11 cellular contexts compared by ENCODE assay signal in the genomic region with DNA sequence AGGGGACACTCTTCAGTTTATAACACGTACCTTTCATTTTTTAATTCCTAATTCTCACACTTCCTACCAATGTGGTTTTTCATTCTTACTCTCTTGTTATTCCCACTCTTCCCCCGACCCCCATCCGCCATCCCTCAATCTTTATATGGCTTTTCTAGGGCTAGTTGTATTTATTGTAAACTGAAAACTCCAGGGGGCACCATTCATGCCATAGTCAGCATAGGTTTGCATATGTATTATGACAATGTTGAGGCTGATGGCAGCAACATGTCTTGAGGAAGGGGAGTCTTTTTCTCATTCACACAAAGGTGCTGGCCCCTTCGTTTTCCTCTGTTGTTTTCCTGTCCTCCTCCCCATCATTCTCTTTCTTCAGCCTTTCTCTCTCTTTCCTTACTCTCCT. TPM values are rescaled to one million over a fixed set of nuclear protein-coding genes. Genes with fewer than 3 reads are reported as not detected.
A peak's percentile ranks its signal among the peaks of the same experiment; 100 is the strongest.
DNase-seq lines count a peak whose midpoint lies in the region; ATAC-seq, FAIRE-seq and TF ChIP-seq lines count a peak whose summit lies in the region.
"Had no signal": no experiment of that assay in that cellular context is flagged by ENCODE, and none has a peak within 500 bp of the region (broad histone marks: within the 10 kb centered on the region; RNA-seq: fewer than 3 reads in every experiment).

No MANE protein-coding gene starts in this region.

- intact Hi-C loops in posterior vena cava (cut with DNase I), result loop anchor here (5.0 to 10.0 kb wide), 4 partner anchors 154 to 452 kb away; a partner anchor contains a TSS

- 81 to 82% (median 81%) methylated on average over 4 of the region's 4 CpGs for WGBS in small intestine, 3 donors

- no peak overlapping the region for H3K4me3 Mint-ChIP-seq in activated naive CD4-positive, alpha-beta T cell treated with anti-CD3 and anti-CD28 coated beads, Interleukin-2, amount 10 ng/mL, durations not matched to agents 7 days and 5 days
- no peak overlapping the region for H3K4me3 Mint-ChIP-seq in stimulated activated naive CD8-positive, alpha-beta T cell treated with anti-CD3 and anti-CD28 coated beads, Interleukin-15, amount 100 ng/mL, for 72 hours

- H3K27me3 Mint-ChIP-seq in activated naive CD4-positive, alpha-beta T cell treated with anti-CD3 and anti-CD28 coated beads, Interleukin-2, amount 10 ng/mL, durations not matched to agents 7 days and 5 days, result no peaks in the 10 kb centered on the region
- no peaks in the 10 kb centered on the region for H3K27me3 Mint-ChIP-seq in stimulated activated naive CD8-positive, alpha-beta T cell treated with anti-CD3 and anti-CD28 coated beads, Interleukin-15, amount 100 ng/mL, for 72 hours

- H3K4me1 ChIP-seq in small intestine (ENCODE audit: control insufficient read depth in 2 of 2, insufficient read depth in 1 of 2, low read depth in 1 of 2, low read length in 1 of 2), result no peaks in the 10 kb centered on the region
- H3K4me1 ChIP-seq: pancreas had no signal

- peak; percentile 31 for DNase-seq in activated naive CD4-positive, alpha-beta T cell treated with anti-CD3 and anti-CD28 coated beads, Interleukin-2, amount 10 ng/mL, durations not matched to agents 7 days and 5 days
- no peak for DNase-seq in activated naive CD4-positive, alpha-beta T cell treated with anti-CD3 and anti-CD28 coated beads, Interleukin-2, amount 50 U/mL, for 72 hours (ENCODE audit: low spot score in 2 of 2)
- peak; percentile 35 for DNase-seq in LHCN-M2 (ENCODE audit: low read depth)
- DNase-seq in astrocyte of the cerebellum (ENCODE audit: low read depth), result peak; percentile 15
- peak; percentile 8 for DNase-seq in small intestine
- no peak for DNase-seq in stimulated activated naive CD8-positive, alpha-beta T cell treated with anti-CD3 and anti-CD28 coated beads, Interleukin-15, amount 100 ng/mL, for 72 hours
- DNase-seq in posterior vena cava (ENCODE audit: low spot score), result no peak
- DNase-seq: activated gamma-delta T cell treated with Interleukin-2 at 50 U/mL for 16 hours, pancreas had no signal

- TF ChIP-seq CTCF in astrocyte of the cerebellum (IDR thresholded peaks at IDR 0.05; ENCODE audit: low read depth, low read length, missing control alignments), result peak; percentile 12

- H3K9me3 Mint-ChIP-seq in activated naive CD4-positive, alpha-beta T cell treated with anti-CD3 and anti-CD28 coated beads, Interleukin-2, amount 10 ng/mL, durations not matched to agents 7 days and 5 days, result no peaks in the 10 kb centered on the region
- H3K9me3 Mint-ChIP-seq in activated naive CD4-positive, alpha-beta T cell treated with anti-CD3 and anti-CD28 coated beads, Interleukin-2, amount 50 U/mL, for 72 hours, result peaks cover 0 to 7% of the 10 kb centered on the region in 2 donors
- no peaks in the 10 kb centered on the region for H3K9me3 Mint-ChIP-seq in stimulated activated naive CD8-positive, alpha-beta T cell treated with anti-CD3 and anti-CD28 coated beads, Interleukin-15, amount 100 ng/mL, for 72 hours

- in situ Hi-C loops in astrocyte of the cerebellum (cut with HindIII; ENCODE audit: low sequenced_read_pairs), result loop anchor here (10.0 to 25.0 kb wide), 2 partner anchors 149 to 442 kb away; no protein-coding TSS in a partner anchor

- no peak for ATAC-seq in activated naive CD4-positive, alpha-beta T cell treated with anti-CD3 and anti-CD28 coated beads, Interleukin-2, amount 50 U/mL, for 72 hours
- no peak for ATAC-seq in stimulated activated naive CD8-positive, alpha-beta T cell treated with anti-CD3 and anti-CD28 coated beads, Interleukin-15, amount 100 ng/mL, for 72 hours
- no peak for ATAC-seq in GM19455 (IDR thresholded peaks at IDR 0.05; ENCODE audit: unreplicated experiment)
- ATAC-seq: pancreas had no signal

- no peaks in the 10 kb centered on the region for H3K36me3 Mint-ChIP-seq in activated naive CD4-positive, alpha-beta T cell treated with anti-CD3 and anti-CD28 coated beads, Interleukin-2, amount 10 ng/mL, durations not matched to agents 7 days and 5 days
- no peaks in the 10 kb centered on the region for H3K36me3 Mint-ChIP-seq in activated naive CD4-positive, alpha-beta T cell treated with anti-CD3 and anti-CD28 coated beads, Interleukin-2, amount 50 U/mL, for 72 hours

- CTCF ChIA-PET in activated naive CD4-positive, alpha-beta T cell treated with anti-CD3 and anti-CD28 coated beads, Interleukin-2, amount 10 ng/mL, durations not matched to agents 7 days and 5 days (lab: Charles Lee), result interaction anchor here (0.7 to 10.5 kb wide), 8 partner anchors 70 to 454 kb away, joined by 3 to 155 read pairs (median 7); no protein-coding TSS in a partner anchor

- no peaks in the 10 kb centered on the region for H3K9me3 ChIP-seq in small intestine (ENCODE audit: control insufficient read depth, low read depth)
- H3K9me3 ChIP-seq: pancreas had no signal

- H3K27me3 ChIP-seq in small intestine (ENCODE audit: control insufficient read depth in 2 of 2, insufficient read depth in 2 of 2, low read length in 2 of 2), result no peaks in the 10 kb centered on the region
- H3K27me3 ChIP-seq: pancreas had no signal

- H3K27ac Mint-ChIP-seq in activated naive CD4-positive, alpha-beta T cell treated with anti-CD3 and anti-CD28 coated beads, Interleukin-2, amount 10 ng/mL, durations not matched to agents 7 days and 5 days, result peak overlapping the region; percentile 0
- H3K27ac Mint-ChIP-seq in activated naive CD4-positive, alpha-beta T cell treated with anti-CD3 and anti-CD28 coated beads, Interleukin-2, amount 50 U/mL, for 72 hours, result peak overlapping the region in 1 of 2 donors; percentile 47
- H3K27ac Mint-ChIP-seq in stimulated activated naive CD8-positive, alpha-beta T cell treated with anti-CD3 and anti-CD28 coated beads, Interleukin-15, amount 100 ng/mL, for 72 hours, result no peak overlapping the region

- FAIRE-seq in small intestine (lab: Jason Lieb, UNC), result no peak
- FAIRE-seq: pancreas had no signal

- H3K4me1 Mint-ChIP-seq in activated naive CD4-positive, alpha-beta T cell treated with anti-CD3 and anti-CD28 coated beads, Interleukin-2, amount 10 ng/mL, durations not matched to agents 7 days and 5 days, result peaks cover 30% of the 10 kb centered on the region
- peaks cover 32% of the 10 kb centered on the region for H3K4me1 Mint-ChIP-seq in stimulated activated naive CD8-positive, alpha-beta T cell treated with anti-CD3 and anti-CD28 coated beads, Interleukin-15, amount 100 ng/mL, for 72 hours

- no peak overlapping the region for H3K27ac ChIP-seq in small intestine (ENCODE audit: low read depth in 1 of 2, low read length in 1 of 2)
- H3K27ac ChIP-seq: HL-60, pancreas had no signal

- H3K36me3 ChIP-seq in small intestine (ENCODE audit: control insufficient read depth in 2 of 2, insufficient read depth in 2 of 2, low read length in 2 of 2), result no peaks in the 10 kb centered on the region
- H3K36me3 ChIP-seq: pancreas had no signal

- H3K4me3 ChIP-seq in astrocyte of the cerebellum (ENCODE audit: low read depth, low read length), result no peak overlapping the region
- H3K4me3 ChIP-seq in small intestine (ENCODE audit: low read depth in 1 of 2, low read length in 2 of 2), result no peak overlapping the region
- H3K4me3 ChIP-seq: pancreas had no signal

RNA-seq across cellular contexts. Expression of a gene that starts 27.7 kb away (rescaled TPM):
- total RNA-seq in activated naive CD4-positive, alpha-beta T cell treated with anti-CD3 and anti-CD28 coated beads, Interleukin-2, amount 50 U/mL, for 72 hours, result 100 to 1,000 TPM; 132 to 156 TPM
- total RNA-seq in LHCN-M2 (2014; rRNA removed) (82.0 and 92.0 TPM in 2 replicates), posterior vena cava (10 to 100 TPM; 38.2 to 38.4 TPM)
- polyA plus RNA-seq in LHCN-M2 (2012), result 42.2 TPM
- polyA plus RNA-seq in small intestine, result 10 to 100 TPM; 74.6 to 89.0 (median 83.8) TPM

Comparison
In these comparisons a context has a peak if more than half of its experiments do, and no peak if none do; other contexts are left out.
1. DNase-seq: peak in activated naive CD4-positive, alpha-beta T cell treated with anti-CD3 and anti-CD28 coated beads, Interleukin-2, amount 10 ng/mL, durations not matched to agents 7 days and 5 days (single experiment), LHCN-M2 (single experiment), astrocyte of the cerebellum (single experiment) and small intestine (single experiment); none in activated naive CD4-positive, alpha-beta T cell treated with anti-CD3 and anti-CD28 coated beads, Interleukin-2, amount 50 U/mL, for 72 hours (0 of 2), stimulated activated naive CD8-positive, alpha-beta T cell treated with anti-CD3 and anti-CD28 coated beads, Interleukin-15, amount 100 ng/mL, for 72 hours (0 of 2) and posterior vena cava (single experiment).